In the genomic region with DNA sequence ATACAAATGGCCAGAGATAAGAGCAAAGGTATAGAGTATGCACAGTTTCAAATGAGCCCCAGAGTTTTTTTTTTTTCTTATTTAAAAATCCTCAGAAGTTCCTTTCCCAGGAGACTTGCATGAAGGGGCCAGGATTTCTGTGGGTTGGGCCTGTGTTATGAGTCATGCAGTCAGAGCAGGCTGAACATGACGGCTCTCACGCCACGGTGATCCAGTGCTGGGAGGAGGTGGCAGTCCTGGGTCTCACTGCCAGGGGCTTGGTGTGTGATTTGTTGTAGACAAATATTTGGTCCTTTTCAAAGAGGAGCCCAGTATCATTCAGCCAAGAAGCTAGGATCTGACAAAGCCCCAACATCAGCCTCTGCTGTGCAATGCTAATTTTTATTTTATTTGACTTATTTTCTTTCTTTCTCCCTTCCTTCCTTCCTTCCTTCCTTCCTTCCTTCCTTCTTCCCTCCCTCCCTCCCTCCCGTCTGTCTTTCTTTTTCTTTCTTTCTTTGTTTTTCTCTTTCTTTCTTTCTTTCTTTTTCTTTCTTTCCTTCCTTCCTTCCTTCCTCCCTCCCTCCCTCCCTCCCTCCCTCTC, we compare ENCODE assay signal across 8 cellular contexts. TPM values are rescaled to one million over a fixed set of nuclear protein-coding genes. Genes with fewer than 3 reads are reported as not detected.
DNase-seq lines count a peak whose midpoint lies in the region; ATAC-seq and TF ChIP-seq lines count a peak whose summit lies in the region.

No MANE protein-coding gene starts in this region.

- H3K4me3 ChIP-seq in right lobe of liver: no peak overlapping the region

- H3K9me3 ChIP-seq in right lobe of liver: no peaks in the 10 kb centered on the region

- no peak overlapping the region for H3K27ac ChIP-seq in right lobe of liver

- no peaks in the 10 kb centered on the region for H3K4me1 ChIP-seq in right lobe of liver

- H3K27me3 ChIP-seq in right lobe of liver: no peaks in the 10 kb centered on the region

- TF ChIP-seq POLR2A in right lobe of liver (IDR thresholded peaks at IDR 0.05): no peak

- 9% methylated on average over 3 of the region's 4 CpGs for WGBS in right lobe of liver (ENCODE audit: insufficient coverage, low coverage, low lambda C conversion rate, missing lambda C conversion rate)

- intact Hi-C loops in right lobe of liver (cut with DNase I): no loop called here

- H3K36me3 ChIP-seq in right lobe of liver: no peaks in the 10 kb centered on the region

- no peak for TF ChIP-seq CTCF in right lobe of liver (IDR thresholded peaks at IDR 0.05)

- ATAC-seq in right lobe of liver: peak in 3 of 4 donors; percentile 21 to 61 (median 35)
- ATAC-seq in GM19467 (IDR thresholded peaks at IDR 0.05; ENCODE audit: unreplicated experiment): no peak

- DNase-seq in AG08396 (ENCODE audit: low spot score): peak; percentile 91
- DNase-seq in HT-29 (ENCODE audit: low spot score): peak; percentile 50
- peak; percentile 98 for DNase-seq in astrocyte of the hippocampus (ENCODE audit: low read depth, low spot score)
- peak in 1 of 3 donors; percentile 26 for DNase-seq in right lobe of liver
- no peak for DNase-seq in stimulated activated CD4-positive, alpha-beta T cell treated with anti-CD3 and anti-CD28 coated beads, Interleukin-1b, Interleukin-23, amount 100 ng/mL, for 48 hours
- no peak for DNase-seq in stimulated activated CD4-positive, alpha-beta T cell treated with anti-CD3 and anti-CD28 coated beads, Interleukin-2, amount 100 ng/mL, for 48 hours
- no peak for DNase-seq in ecto neural progenitor cell (ENCODE audit: low spot score)

RNA-seq across cellular contexts. Expression of a gene that starts 10.4 kb away (rescaled TPM):
- not detected in 2 replicates for total RNA-seq in HT-29 (2014; rRNA removed; shearing (Covaris generic))
- total RNA-seq in right lobe of liver: 1 to 10 TPM in 4 of 6 experiments, under 1 TPM in 2; 0.17 to 1.2 (median 1.1) TPM

Comparison
In these comparisons a context has a peak if more than half of its experiments do, and no peak if none do; other contexts are left out.
1. DNase-seq: peak in AG08396 (single experiment), HT-29 (single experiment) and astrocyte of the hippocampus (single experiment); none in stimulated activated CD4-positive, alpha-beta T cell treated with anti-CD3 and anti-CD28 coated beads, Interleukin-1b, Interleukin-23, amount 100 ng/mL, for 48 hours (single experiment), stimulated activated CD4-positive, alpha-beta T cell treated with anti-CD3 and anti-CD28 coated beads, Interleukin-2, amount 100 ng/mL, for 48 hours (0 of 2) and ecto neural progenitor cell (single experiment).